ENCODE assay signal across 8 cellular contexts in the genomic region with DNA sequence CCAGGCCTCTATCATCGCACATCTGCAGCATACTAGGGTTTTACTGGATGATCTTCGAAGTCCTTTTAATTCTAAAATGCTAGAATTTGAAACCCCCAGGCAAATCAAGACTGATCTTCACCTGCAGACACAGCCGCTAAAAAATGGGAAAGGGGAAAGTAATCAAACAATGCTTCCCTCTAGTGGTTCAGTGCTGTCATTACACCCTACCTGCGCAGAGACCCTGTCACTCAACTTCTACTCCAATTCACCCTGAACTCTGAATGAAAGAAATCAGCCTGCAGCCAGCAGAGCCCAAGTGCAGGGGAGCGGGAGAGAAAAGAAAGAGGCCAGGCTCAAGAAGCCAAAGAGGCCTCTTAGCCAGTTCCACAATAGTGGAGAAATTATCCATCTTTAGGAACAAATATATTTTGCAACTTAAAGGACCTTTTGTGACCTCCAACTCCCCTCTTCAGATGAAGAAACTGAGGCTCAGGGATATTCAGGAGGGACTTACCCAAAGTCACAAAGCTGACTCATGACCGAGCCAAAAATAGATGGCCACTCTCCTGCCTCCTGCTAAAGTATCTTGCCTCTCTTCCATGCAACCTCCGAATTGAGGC. TPM values are rescaled to one million over a fixed set of nuclear protein-coding genes. Genes with fewer than 3 reads are reported as not detected.
DNase-seq lines count a peak whose midpoint lies in the region; ATAC-seq and TF ChIP-seq lines count a peak whose summit lies in the region.

No MANE protein-coding gene starts in this region.

- no peak overlapping the region for H3K4me3 Mint-ChIP-seq in CD8-positive, alpha-beta T cell
- no peak overlapping the region for H3K4me3 Mint-ChIP-seq in activated T-cell treated with anti-CD3 and anti-CD28 coated beads, Interleukin-2, amount 50 U/mL, for 72 hours

- H3K36me3 Mint-ChIP-seq in CD8-positive, alpha-beta T cell, result peaks cover 72% of the 10 kb centered on the region
- peaks cover 5 to 14% of the 10 kb centered on the region in 2 donors for H3K36me3 Mint-ChIP-seq in activated T-cell treated with anti-CD3 and anti-CD28 coated beads, Interleukin-2, amount 50 U/mL, for 72 hours (ENCODE audit: insufficient read depth in 2 of 2)

- no peak overlapping the region for H3K4me3 ChIP-seq in CD8-positive, alpha-beta T cell (ENCODE audit: low read depth, low read length)
- H3K4me3 ChIP-seq in GM23248 (no peak overlapping the region), psoas muscle (no peak overlapping the region)

- no peaks in the 10 kb centered on the region for H3K9me3 ChIP-seq in CD8-positive, alpha-beta T cell (ENCODE audit: low read length)
- H3K9me3 ChIP-seq in GM23248 (ENCODE audit: low read depth) (no peaks in the 10 kb centered on the region), psoas muscle (no peaks in the 10 kb centered on the region)

- peak in 5 of 7 experiments; percentile 11 to 52 (median 27) for DNase-seq in CD8-positive, alpha-beta T cell
- DNase-seq in GM23248, result peak; percentile 28
- DNase-seq in NCI-H774 (lab: John Stamatoyannopoulos, UW), result peak; percentile 14
- peak; percentile 12 to 24 for DNase-seq in activated T-cell treated with anti-CD3 and anti-CD28 coated beads, Interleukin-2, amount 50 U/mL, for 72 hours
- DNase-seq in glomerular visceral epithelial cell (ENCODE audit: extremely low spot score), result peak; percentile 34
- no peak for DNase-seq in psoas muscle
- no peak for DNase-seq in SIG-M5 treated with dmso at 0.1 percent for 504 hours (lab: John Stamatoyannopoulos, UW; ENCODE audit: unreplicated experiment)

- H3F3A ChIP-seq in GM23248 (ENCODE audit: insufficient read depth), result no peaks in the 10 kb centered on the region; the same call in 1 of the 2 replicates

- POLR2A ChIA-PET in CD8-positive, alpha-beta T cell (lab: Charles Lee), result no interaction called here

- H3K27me3 Mint-ChIP-seq in CD8-positive, alpha-beta T cell (ENCODE audit: low read depth), result no peaks in the 10 kb centered on the region
- H3K27me3 Mint-ChIP-seq in activated T-cell treated with anti-CD3 and anti-CD28 coated beads, Interleukin-2, amount 50 U/mL, for 72 hours (ENCODE audit: low read depth), result no peaks in the 10 kb centered on the region

- H3K36me3 ChIP-seq in CD8-positive, alpha-beta T cell (ENCODE audit: insufficient read depth, low read length), result peaks cover 8% of the 10 kb centered on the region
- H3K36me3 ChIP-seq in GM23248 (ENCODE audit: low read depth) (no peaks in the 10 kb centered on the region), psoas muscle (ENCODE audit: insufficient read depth in 1 of 2, low read depth in 1 of 2) (peaks cover 0 to 12% of the 10 kb centered on the region in 2 donors)

- WGBS in GM23248 (ENCODE audit: low coverage in 1 of 2, low lambda C conversion rate in 2 of 2, missing lambda C conversion rate in 2 of 2), 2 experiments, result 28 to 31% methylated on average over 7 of the region's 7 CpGs
- 29 to 36% (median 33%) methylated on average over 7 of the region's 7 CpGs for WGBS in psoas muscle, 3 donors

- H4K20me1 ChIP-seq in GM23248 (ENCODE audit: insufficient read depth), result no peaks in the 10 kb centered on the region

- H3K9ac ChIP-seq in GM23248, result no peak overlapping the region

- in situ Hi-C loops in GM23248 (cut with MboI), result loop anchor here (10.0 kb wide), 2 partner anchors 225 to 385 kb away; no protein-coding TSS in a partner anchor

- H2AFZ ChIP-seq in GM23248, result no peak overlapping the region

- no peak overlapping the region for H3K27ac Mint-ChIP-seq in CD8-positive, alpha-beta T cell
- no peak overlapping the region for H3K27ac Mint-ChIP-seq in activated T-cell treated with anti-CD3 and anti-CD28 coated beads, Interleukin-2, amount 50 U/mL, for 72 hours

- H3K4me1 Mint-ChIP-seq in CD8-positive, alpha-beta T cell (ENCODE audit: low read depth), result peaks cover 3% of the 10 kb centered on the region
- no peaks in the 10 kb centered on the region for H3K4me1 Mint-ChIP-seq in activated T-cell treated with anti-CD3 and anti-CD28 coated beads, Interleukin-2, amount 50 U/mL, for 72 hours (ENCODE audit: low read depth)

- H3K27me3 ChIP-seq in CD8-positive, alpha-beta T cell (ENCODE audit: insufficient read depth, low read length), result no peaks in the 10 kb centered on the region
- H3K27me3 ChIP-seq in GM23248 (replicated peaks; ENCODE audit: insufficient read depth) (no peaks in the 10 kb centered on the region), psoas muscle (ENCODE audit: insufficient read depth in 3 of 3, low read length in 2 of 3) (no peaks in the 10 kb centered on the region)

- no peak overlapping the region for H3K4me2 ChIP-seq in GM23248 (ENCODE audit: unreplicated experiment)

- TF ChIP-seq CTCF in CD8-positive, alpha-beta T cell (IDR thresholded peaks at IDR 0.05), result peak; percentile 98
- TF ChIP-seq CTCF in psoas muscle (IDR thresholded peaks at IDR 0.05), result peak; percentile 97

- H3K9me2 ChIP-seq in GM23248 (ENCODE audit: insufficient read depth), result no peaks in the 10 kb centered on the region

- intact Hi-C loops in CD8-positive, alpha-beta T cell (cut with DNase I, micrococcal nuclease), result loop anchor here in 1 of 2 experiments (1.0 to 10.0 kb wide), 3 partner anchors 249 to 595 kb away; partner anchors contain the start of gene KCNJ11
- intact Hi-C loops in psoas muscle (cut with DNase I), result loop anchor here (1.0 to 5.0 kb wide), 6 partner anchors 133 to 383 kb away; no protein-coding TSS in a partner anchor

- H3K79me2 ChIP-seq in GM23248 (ENCODE audit: insufficient read depth), result no peaks in the 10 kb centered on the region

- H3K9me3 Mint-ChIP-seq in CD8-positive, alpha-beta T cell, result no peaks in the 10 kb centered on the region
- H3K9me3 Mint-ChIP-seq in activated T-cell treated with anti-CD3 and anti-CD28 coated beads, Interleukin-2, amount 50 U/mL, for 72 hours, result peaks cover 0 to 3% of the 10 kb centered on the region in 2 donors

- peak; percentile 66 for ATAC-seq in CD8-positive, alpha-beta T cell
- no peak for ATAC-seq in activated T-cell treated with anti-CD3 and anti-CD28 coated beads, Interleukin-2, amount 50 U/mL, for 72 hours (replicated peaks in 1 of 2)
- ATAC-seq in psoas muscle, result peak; percentile 60 to 79 (median 73)
- ATAC-seq in GM18861 (IDR thresholded peaks at IDR 0.05; ENCODE audit: unreplicated experiment), result no peak

- H3K4me1 ChIP-seq in CD8-positive, alpha-beta T cell (ENCODE audit: insufficient read depth, low read length), result no peaks in the 10 kb centered on the region
- H3K4me1 ChIP-seq in GM23248 (ENCODE audit: insufficient read depth) (no peaks in the 10 kb centered on the region), psoas muscle (peaks cover 6% of the 10 kb centered on the region)

- CTCF ChIA-PET in CD8-positive, alpha-beta T cell (lab: Charles Lee), result interaction anchor here (0.8 to 5.5 kb wide), 5 partner anchors 9 to 248 kb away, joined by 3 to 41 read pairs (median 5); partner anchors contain the start of gene SAAL1

- no peak overlapping the region for H3K27ac ChIP-seq in CD8-positive, alpha-beta T cell (ENCODE audit: low read depth, low read length)
- H3K27ac ChIP-seq in GM23248 (no peak overlapping the region), psoas muscle (no peak overlapping the region)

RNA-seq across cellular contexts. Expression of gene SERGEF, which starts 33.0 kb away (rescaled TPM):
- 10 to 100 TPM; 36.6 to 44.7 TPM for total RNA-seq in CD8-positive, alpha-beta T cell
- 16.8 and 18.3 TPM in 2 replicates for total RNA-seq in GM23248 (2014; rRNA removed; shearing (Covaris generic))
- polyA plus RNA-seq in GM23248 (2016; fragmentation: Nextera tagmentation; extraction: Ambion mirVana) (16.7 and 23.2 TPM in 2 replicates), psoas muscle (10 to 100 TPM; 11.1 to 33.1 (median 29.5) TPM)
- 10 to 100 TPM; 40.8 to 43.1 TPM for total RNA-seq in activated T-cell treated with anti-CD3 and anti-CD28 coated beads, Interleukin-2, amount 50 U/mL, for 72 hours
- 10 to 100 TPM; 17.9 to 28.3 (median 25.1) TPM for total RNA-seq in psoas muscle

Comparison
In these comparisons a context has a peak if more than half of its experiments do, and no peak if none do; other contexts are left out.
1. ATAC-seq: peak in CD8-positive, alpha-beta T cell (single experiment) and psoas muscle (4 of 4); none in activated T-cell treated with anti-CD3 and anti-CD28 coated beads, Interleukin-2, amount 50 U/mL, for 72 hours (0 of 2) and GM18861 (single experiment).
2. DNase-seq: peak in CD8-positive, alpha-beta T cell (5 of 7), GM23248 (single experiment), NCI-H774 (single experiment), activated T-cell treated with anti-CD3 and anti-CD28 coated beads, Interleukin-2, amount 50 U/mL, for 72 hours (2 of 2) and glomerular visceral epithelial cell (single experiment); none in psoas muscle (0 of 2) and SIG-M5 treated with dmso at 0.1 percent for 504 hours (single experiment).